Comparison of ENCODE assay signal across 9 cellular contexts in the genomic region with DNA sequence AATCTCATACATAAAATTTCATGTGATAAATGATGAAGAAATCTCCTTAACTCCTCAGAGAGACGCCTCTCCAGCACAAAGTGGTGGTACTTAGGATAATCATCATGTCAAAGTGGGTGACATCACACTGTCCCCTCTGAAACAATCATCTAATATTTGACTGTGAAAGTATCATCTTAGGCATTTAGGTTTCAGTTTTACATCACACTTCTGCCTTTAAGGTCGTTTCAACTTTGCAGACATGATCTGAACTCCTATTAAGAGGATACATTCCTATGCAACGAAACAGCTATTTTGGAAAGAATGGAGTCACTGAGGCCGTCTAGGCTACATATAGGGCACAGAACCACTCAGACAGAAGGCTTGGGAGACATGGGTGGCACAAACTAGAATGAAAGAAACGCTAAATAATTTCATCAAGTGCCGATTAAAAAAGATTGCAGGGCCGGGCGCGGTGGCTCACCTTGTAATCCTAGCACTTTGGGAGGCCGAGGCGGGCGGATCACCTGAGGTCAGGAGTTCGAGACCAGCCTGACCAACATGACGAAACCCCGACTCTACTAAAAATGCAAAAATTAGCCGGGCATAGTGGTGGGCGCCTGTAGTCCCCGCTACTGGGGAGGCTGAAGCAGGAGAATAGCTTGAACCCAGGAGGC. TPM values are rescaled to one million over a fixed set of nuclear protein-coding genes. Genes with fewer than 3 reads are reported as not detected.
DNase-seq lines count a peak whose midpoint lies in the region; ATAC-seq, FAIRE-seq and TF ChIP-seq lines count a peak whose summit lies in the region.
"Had no signal": no experiment of that assay in that cellular context is flagged by ENCODE, and none has a peak within 500 bp of the region (broad histone marks: within the 10 kb centered on the region; RNA-seq: fewer than 3 reads in every experiment).

No MANE protein-coding gene starts in this region.

- POLR2A ChIA-PET in T-cell (lab: Charles Lee), result no interaction called here

- H3K4me3 Mint-ChIP-seq in T-cell, result peak overlapping the region; percentile 91 to 95 (median 93)

- peaks cover 37% of the 10 kb centered on the region for H3K4me1 ChIP-seq in keratinocyte (ENCODE audit: control insufficient read depth, extremely low read depth, insufficient read depth, low read length)

- CTCF ChIA-PET in T-cell (lab: Charles Lee), result interaction anchor here in 1 of 2 donors (0.5 kb wide), 1 partner anchor 64 kb away, joined by 3 read pairs; no protein-coding TSS in a partner anchor

- ATAC-seq in activated CD4-positive, CD25-positive, alpha-beta regulatory T cell treated with anti-CD3 and anti-CD28 coated beads, Interleukin-2, amount 50 U/mL, for 24 hours, result peak; percentile 50 to 55
- peak; percentile 23 for ATAC-seq in HG02763 (IDR thresholded peaks at IDR 0.05; ENCODE audit: unreplicated experiment)
- ATAC-seq in T-cell (replicated peaks in 1 of 4), result no peak

- H3K36me3 ChIP-seq in keratinocyte (ENCODE audit: control insufficient read depth in 2 of 2, extremely low read depth in 1 of 2, insufficient read depth in 2 of 2, low read length in 2 of 2), result no peaks in the 10 kb centered on the region

- peaks cover 10% of the 10 kb centered on the region for H3K36me3 Mint-ChIP-seq in T-cell

- dilution Hi-C loops in keratinocyte (cut with MboI; ENCODE audit: extremely low pct_ligation_motif_present, low sequenced_read_pairs), result no loop called here

- no peak for TF ChIP-seq CTCF in keratinocyte (optimal IDR thresholded peaks at IDR 0.05 in 1 of 3, IDR thresholded peaks at IDR 0.05 in 1 of 3, conservative IDR thresholded peaks at IDR 0.05 in 1 of 3; ENCODE audit: extremely low read depth in 1 of 3, insufficient read depth in 2 of 3, low read length in 3 of 3)

- peak overlapping the region; percentile 17 to 23 (median 22) for H3K4me3 ChIP-seq in keratinocyte (ENCODE audit: control insufficient read depth in 2 of 3, extremely low read depth in 1 of 3, insufficient read depth in 2 of 3, low read depth in 1 of 3, low read length in 3 of 3)

- H3K9ac ChIP-seq in keratinocyte (ENCODE audit: control insufficient read depth, extremely low read depth, insufficient read depth, low read length), result peak overlapping the region; percentile 2

- H3K9me1 ChIP-seq in keratinocyte (ENCODE audit: control insufficient read depth, extremely low read depth, insufficient read depth, low read length), result peaks cover 3% of the 10 kb centered on the region

- peak overlapping the region; percentile 92 for H3K27ac Mint-ChIP-seq in T-cell

- H4K20me1 ChIP-seq in keratinocyte (ENCODE audit: control insufficient read depth, extremely low read depth, insufficient read depth, low read length), result peaks cover 8% of the 10 kb centered on the region

- FAIRE-seq in keratinocyte (lab: Jason Lieb, UNC), result no peak
- FAIRE-seq: bronchial epithelial cell had no signal

- no peaks in the 10 kb centered on the region for H3K9me3 ChIP-seq in keratinocyte (ENCODE audit: control insufficient read depth, low read depth, low read length)

- peaks cover 51% of the 10 kb centered on the region for H3K79me2 ChIP-seq in keratinocyte (ENCODE audit: control insufficient read depth, insufficient read depth, low read length)

- H3K9me3 Mint-ChIP-seq in T-cell, result no peaks in the 10 kb centered on the region

- H3K27ac ChIP-seq in keratinocyte (ENCODE audit: control insufficient read depth, insufficient read depth, low read length), result peak overlapping the region; percentile 91

- no peaks in the 10 kb centered on the region for H3K27me3 Mint-ChIP-seq in T-cell

- peaks cover 76 to 79% (median 76%) of the 10 kb centered on the region in 3 donors for H3K4me1 Mint-ChIP-seq in T-cell

- H3K27me3 ChIP-seq in keratinocyte (ENCODE audit: control insufficient read depth, extremely low read depth, insufficient read depth, low read length), result no peaks in the 10 kb centered on the region

- peak overlapping the region; percentile 94 for H3K4me2 ChIP-seq in keratinocyte (ENCODE audit: control insufficient read depth, extremely low read depth, insufficient read depth, low read depth, low read length)

- H2AFZ ChIP-seq in keratinocyte (ENCODE audit: control insufficient read depth, low read length), result no peak overlapping the region

- no peak for DNase-seq in activated CD4-positive, CD25-positive, alpha-beta regulatory T cell (lab: John Stamatoyannopoulos, UW)
- DNase-seq in T-cell (no peak), keratinocyte (ENCODE audit: low read depth, low spot score) (no peak), OCI-M1 (lab: John Stamatoyannopoulos, UW) (no peak), SHP77 (lab: John Stamatoyannopoulos, UW) (no peak), NCI-H748 (lab: John Stamatoyannopoulos, UW; ENCODE audit: unreplicated experiment) (no peak)

RNA-seq across cellular contexts. Expression of gene VOPP1, which starts 2.0 kb away (rescaled TPM):
- total RNA-seq in T-cell, result 100 to 1,000 TPM in 1 of 5 donors, 10 to 100 TPM in 4; 84.0 to 106 (median 94.8) TPM
- polyA plus RNA-seq in keratinocyte, result 34.2 to 60.4 TPM (median 49.2 TPM) in 3 replicates
- polyA plus RNA-seq in keratinocyte (2011; ENCODE audit: low read depth), result 7.2 TPM
- 42.3 and 47.9 TPM in 2 replicates for polyA plus RNA-seq in keratinocyte (2011; cell fraction: cytosol; rRNA removed)
- 34.4 and 35.2 TPM in 2 replicates for polyA plus RNA-seq in keratinocyte (2011; cell fraction: nucleus; rRNA removed)
- 17.1 and 63.0 TPM in 2 replicates for polyA plus RNA-seq in keratinocyte (2012; ENCODE audit: low replicate concordance)
- 60.1 to 103 TPM (median 80.4 TPM) in 3 replicates for polyA minus RNA-seq in keratinocyte
- polyA minus RNA-seq in keratinocyte (2011; cell fraction: cytosol; rRNA and poly(A)+ RNA removed), result 69.4 TPM
- 39.7 and 54.4 TPM in 2 replicates for polyA minus RNA-seq in keratinocyte (2011; cell fraction: nucleus; rRNA and poly(A)+ RNA removed)

Comparison
In these comparisons a context has a peak if more than half of its experiments do, and no peak if none do; other contexts are left out.
1. ATAC-seq: peak in activated CD4-positive, CD25-positive, alpha-beta regulatory T cell treated with anti-CD3 and anti-CD28 coated beads, Interleukin-2, amount 50 U/mL, for 24 hours (2 of 2) and HG02763 (single experiment); none in T-cell (0 of 4).